In genomic region chr2:226079186-226079585, GRCh38 we compare ENCODE assay signal across 28 cellular contexts.
DNase-seq lines count a peak whose midpoint lies in the region; ATAC-seq and TF ChIP-seq lines count a peak whose summit lies in the region.
"Had no signal": no experiment of that assay in that cellular context is flagged by ENCODE, and none has a peak within 500 bp of the region (broad histone marks: within the 10 kb centered on the region; RNA-seq: fewer than 3 reads in every experiment).

No MANE protein-coding gene starts in this region.

- H3K4me1 ChIP-seq in HCT116 (ENCODE audit: control insufficient read depth in 1 of 2, insufficient read depth in 2 of 2, low read length in 2 of 2) (peaks cover 13 to 46% of the 10 kb centered on the region in 2 experiments), SJSA1 (replicated peaks) (peaks cover 47% of the 10 kb centered on the region)
- H3K4me1 ChIP-seq: ascending aorta, right lobe of liver had no signal

- no peaks in the 10 kb centered on the region for H3K9me2 ChIP-seq in HCT116 (ENCODE audit: insufficient read depth)

- H3K4me1 Mint-ChIP-seq in nephron = peaks cover 18% of the 10 kb centered on the region
- H3K4me1 Mint-ChIP-seq: CD4-positive, CD25-positive, alpha-beta regulatory T cell; stimulated activated memory B cell treated with anti-CD40 and anti-IgM and Interleukin-4, amounts not matched to agents 10 μg/mL and 1 μg/mL and 100 μg/mL, for 72 hours had no signal

- H3K36me3 ChIP-seq in HCT116 (ENCODE audit: control insufficient read depth in 1 of 2, insufficient read depth in 2 of 2, low read length in 2 of 2) (peaks cover 0 to 5% of the 10 kb centered on the region in 2 experiments; a peak in 1 of 4 replicates), SJSA1 (no peaks in the 10 kb centered on the region)
- H3K36me3 ChIP-seq: ascending aorta, heart right ventricle, right lobe of liver, thoracic aorta had no signal

- CTCF ChIA-PET in HCT116 (lab: Charles Lee) = no interaction called here

- H3K9ac ChIP-seq in HCT116 (ENCODE audit: low read length) = no peak overlapping the region

- no peak for TF ChIP-seq POLR2A in HCT116 (IDR thresholded peaks at IDR 0.05; ENCODE audit: borderline replicate concordance, extremely low read depth, insufficient read depth, insufficient read length)
- no peak for TF ChIP-seq POLR2A in erythroblast (IDR thresholded peaks at IDR 0.05; ENCODE audit: low read length)

- no peak for TF ChIP-seq RAD21 in HCT116 (IDR thresholded peaks at IDR 0.05; ENCODE audit: low read depth)

- intact Hi-C loops in HCT116 (cut with micrococcal nuclease) = no loop called here

- H3K4me3 ChIP-seq in HCT116 (replicated peaks in 1 of 2; ENCODE audit: low read depth in 1 of 2, low read length in 2 of 2) (no peak overlapping the region), SJSA1 (no peak overlapping the region), epithelial cell of esophagus (ENCODE audit: low read length) (no peak overlapping the region)
- H3K4me3 ChIP-seq: ascending aorta, dorsolateral prefrontal cortex, heart right ventricle, lung, right lobe of liver, SK-N-MC, thoracic aorta had no signal

- RAD21 ChIA-PET in HCT116 (lab: Charles Lee; ENCODE audit: low non-redundant PET in 1 of 2, low total read pairs in 2 of 2, uncharacterized antibody in 2 of 2, unreplicated experiment in 2 of 2) = no interaction called here

- H3K79me2 ChIP-seq in HCT116 (ENCODE audit: insufficient read depth, low read length) = no peaks in the 10 kb centered on the region

- no TSS peak for BruUV-seq in HCT116 (replicated peaks; lab: Mats Ljungman, UMichigan)

- no peak overlapping the region for H2AFZ ChIP-seq in HCT116 (ENCODE audit: low read depth, low read length, poor library complexity, severe bottlenecking)

- POLR2A ChIA-PET in HCT116 (lab: Charles Lee) = no interaction called here

- H3K27ac ChIP-seq in HCT116 (ENCODE audit: low read depth, low read length) = peak overlapping the region; percentile 59; the same call in 1 of the 2 replicates
- H3K27ac ChIP-seq in SJSA1 = peak overlapping the region; percentile 85
- H3K27ac ChIP-seq: ascending aorta, dorsolateral prefrontal cortex, heart right ventricle, right lobe of liver, SK-N-MC, thoracic aorta had no signal

- H4K20me1 ChIP-seq in HCT116 (ENCODE audit: insufficient read depth) = no peaks in the 10 kb centered on the region

- no peaks in the 10 kb centered on the region for H3K36me3 Mint-ChIP-seq in nephron (ENCODE audit: low read depth)
- H3K36me3 Mint-ChIP-seq: activated naive CD8-positive, alpha-beta T cell; CD4-positive, CD25-positive, alpha-beta regulatory T cell; stimulated activated memory B cell treated with anti-CD40 and anti-IgM and Interleukin-4, amounts not matched to agents 10 μg/mL and 1 μg/mL and 100 μg/mL, for 72 hours had no signal

- H3K4me2 ChIP-seq in HCT116 (ENCODE audit: low read length) = no peak overlapping the region

- H3K27me3 ChIP-seq in HCT116 (ENCODE audit: insufficient read depth, low read length) (no peaks in the 10 kb centered on the region), SJSA1 (replicated peaks) (no peaks in the 10 kb centered on the region)
- H3K27me3 ChIP-seq: ascending aorta, dorsolateral prefrontal cortex, heart right ventricle, right lobe of liver had no signal

- no peak for TF ChIP-seq CTCF in HCT116 (IDR thresholded peaks at IDR 0.05 in 2 of 3, conservative IDR thresholded peaks at IDR 0.05 in 1 of 3; ENCODE audit: borderline replicate concordance in 1 of 3, insufficient read depth in 1 of 3, low read depth in 2 of 3, low read length in 2 of 3)
- no peak for TF ChIP-seq CTCF in epithelial cell of esophagus (IDR thresholded peaks at IDR 0.05; ENCODE audit: insufficient read depth, low read depth, low read length, missing control alignments)
- TF ChIP-seq CTCF in nephron (IDR thresholded peaks at IDR 0.05; ENCODE audit: unreplicated experiment in 3 of 3) = no peak

- H3K27me3 Mint-ChIP-seq in nephron (ENCODE audit: low read depth) = no peaks in the 10 kb centered on the region
- H3K27me3 Mint-ChIP-seq: activated naive CD8-positive, alpha-beta T cell; CD4-positive, CD25-positive, alpha-beta regulatory T cell; stimulated activated memory B cell treated with anti-CD40 and anti-IgM and Interleukin-4, amounts not matched to agents 10 μg/mL and 1 μg/mL and 100 μg/mL, for 72 hours had no signal

- H3K9me3 ChIP-seq in HCT116 (ENCODE audit: control insufficient read depth in 1 of 2, insufficient read depth in 1 of 2, low read depth in 1 of 2, low read length in 2 of 2) (peaks cover 0 to 2% of the 10 kb centered on the region in 2 experiments; a peak in 1 of 4 replicates), SJSA1 (replicated peaks) (no peaks in the 10 kb centered on the region)
- H3K9me3 ChIP-seq: ascending aorta, heart right ventricle, right lobe of liver, thoracic aorta had no signal

- H3K9me3 Mint-ChIP-seq in nephron = peaks cover 3% of the 10 kb centered on the region

- H3K4me3 Mint-ChIP-seq in nephron = no peak overlapping the region
- H3K4me3 Mint-ChIP-seq: activated naive CD8-positive, alpha-beta T cell; CD4-positive, CD25-positive, alpha-beta regulatory T cell; stimulated activated memory B cell treated with anti-CD40 and anti-IgM and Interleukin-4, amounts not matched to agents 10 μg/mL and 1 μg/mL and 100 μg/mL, for 72 hours had no signal

- ATAC-seq in HCT116 (no peak), GM19452 (IDR thresholded peaks at IDR 0.05; ENCODE audit: unreplicated experiment) (no peak), GM21381 (IDR thresholded peaks at IDR 0.05; ENCODE audit: unreplicated experiment) (no peak)
- ATAC-seq: heart right ventricle; right lobe of liver; stimulated activated memory B cell treated with anti-CD40 and anti-IgM and Interleukin-4, amounts not matched to agents 10 μg/mL and 1 μg/mL and 100 μg/mL, for 72 hours had no signal

- in situ Hi-C loops in ACHN (cut with HindIII; ENCODE audit: low pct_ligation_motif_present, low pct_unique_long_range_greater_than_20kb, low sequenced_read_pairs) = no loop called here

- no peak for DNase-seq in HCT116 (ENCODE audit: low read depth, low spot score)
- no peak for DNase-seq in SJSA1 (ENCODE audit: low read depth in 1 of 2, low spot score in 2 of 2)
- DNase-seq in epithelial cell of esophagus (ENCODE audit: low read depth) = peak; percentile 36
- DNase-seq in ACHN = no peak
- DNase-seq in erythroblast (lab: John Stamatoyannopoulos, UW) = no peak
- DNase-seq: activated CD4-positive, alpha-beta T cell treated with anti-CD3 and anti-CD28 coated beads for 4 hours; activated CD8-positive, alpha-beta memory T cell treated with anti-CD3 and anti-CD28 coated beads for 24 hours; activated effector memory CD4-positive, alpha-beta T cell treated with Interleukin-2 at 50 U/mL for 16 hours; CD4-positive, CD25-positive, alpha-beta regulatory T cell; cerebellar nuclear complex; dorsolateral prefrontal cortex; heart right ventricle; NCI-H1092 treated with DMSO at 0.1 percent for 48 hours; NCI-H2029; NCI-H774; right lobe of liver; RPMI8226; stimulated activated CD4-positive, alpha-beta T cell treated with anti-CD3 and anti-CD28 coated beads, Interleukin-4, amount 100 ng/mL, for 4 hours; T-helper 2 cell had no signal

- H3K27ac Mint-ChIP-seq in nephron = peak overlapping the region in 2 of 3 experiments; percentile 52 to 84
- H3K27ac Mint-ChIP-seq: activated naive CD8-positive, alpha-beta T cell; CD4-positive, CD25-positive, alpha-beta regulatory T cell; stimulated activated memory B cell treated with anti-CD40 and anti-IgM and Interleukin-4, amounts not matched to agents 10 μg/mL and 1 μg/mL and 100 μg/mL, for 72 hours had no signal

TF ChIP-seq in HCT116, 20 proteins besides CTCF, POLR2A, EP300 and RAD21:
- TF ChIP-seq ELF1 (IDR thresholded peaks at IDR 0.05; ENCODE audit: borderline replicate concordance, low read depth) (no peak), ZFX (IDR thresholded peaks at IDR 0.05) (no peak), EZH2 (IDR thresholded peaks at IDR 0.05) (no peak), ATF3 (IDR thresholded peaks at IDR 0.05) (no peak), ZNF274 (IDR thresholded peaks at IDR 0.05; ENCODE audit: low read depth, low read length) (no peak), CEBPB (IDR thresholded peaks at IDR 0.05; ENCODE audit: low read depth) (no peak), FOSL1 (IDR thresholded peaks at IDR 0.05; ENCODE audit: low read depth) (no peak)
